Comparison of ENCODE assay signal across 2 cellular contexts in genomic region chr19:1007852-1008251, GRCh38.
TF ChIP-seq lines count a peak whose summit lies in the region.

No MANE protein-coding gene starts in this region.

TF ChIP-seq in HCT116, 20 proteins besides CTCF, POLR2A, EP300 and RAD21:
- TF ChIP-seq POLR2AphosphoS5 (IDR thresholded peaks at IDR 0.05; ENCODE audit: low read depth, low read length) = no peak
- TF ChIP-seq ELF1 (IDR thresholded peaks at IDR 0.05; ENCODE audit: borderline replicate concordance, low read depth) = no peak
- no peak for TF ChIP-seq ZFX (IDR thresholded peaks at IDR 0.05)
- TF ChIP-seq ATF3 (IDR thresholded peaks at IDR 0.05) = no peak
- no peak for TF ChIP-seq EGR1 (IDR thresholded peaks at IDR 0.05; ENCODE audit: low read depth)
- TF ChIP-seq EZH2phosphoT487 (IDR thresholded peaks at IDR 0.05; ENCODE audit: borderline replicate concordance) = no peak
- TF ChIP-seq MAX (IDR thresholded peaks at IDR 0.05) = no peak
- no peak for TF ChIP-seq ZBTB33 (IDR thresholded peaks at IDR 0.05; ENCODE audit: extremely low read depth, insufficient replicate concordance, low read length)
- TF ChIP-seq TCF7L2 (IDR thresholded peaks at IDR 0.05; ENCODE audit: borderline replicate concordance, extremely low read depth, insufficient read depth, insufficient read length) = no peak
- TF ChIP-seq SRF (IDR thresholded peaks at IDR 0.05; ENCODE audit: low read depth) = no peak
- TF ChIP-seq YY1 (IDR thresholded peaks at IDR 0.05; ENCODE audit: extremely low read depth, insufficient replicate concordance, low read depth, low read length) = no peak
- TF ChIP-seq EZH2 (IDR thresholded peaks at IDR 0.05) = no peak
- TF ChIP-seq JUND (IDR thresholded peaks at IDR 0.05) = no peak
- TF ChIP-seq SIN3A (IDR thresholded peaks at IDR 0.05; ENCODE audit: low read depth) = no peak
- TF ChIP-seq FOSL1 (IDR thresholded peaks at IDR 0.05; ENCODE audit: low read depth) = no peak
- no peak for TF ChIP-seq SP1 (IDR thresholded peaks at IDR 0.05; ENCODE audit: low read depth)
- TF ChIP-seq CBX3 (IDR thresholded peaks at IDR 0.05; ENCODE audit: low read depth) = no peak
- no peak for TF ChIP-seq CEBPB (IDR thresholded peaks at IDR 0.05; ENCODE audit: low read depth)
- no peak for TF ChIP-seq REST (IDR thresholded peaks at IDR 0.05; ENCODE audit: low read depth)

TF ChIP-seq in IMR-90, 13 proteins besides CTCF, POLR2A, EP300 and RAD21:
- no peak for TF ChIP-seq RCOR1 (IDR thresholded peaks at IDR 0.05; ENCODE audit: insufficient replicate concordance, low read length)
- TF ChIP-seq FOS (IDR thresholded peaks at IDR 0.05; ENCODE audit: low read depth, low read length) = no peak
- no peak for TF ChIP-seq RFX5 (IDR thresholded peaks at IDR 0.05; ENCODE audit: low read depth, low read length)
- TF ChIP-seq CEBPB (IDR thresholded peaks at IDR 0.05; ENCODE audit: low read depth, low read length) = no peak
- no peak for TF ChIP-seq MXI1 (IDR thresholded peaks at IDR 0.05; ENCODE audit: borderline replicate concordance, low read depth, low read length)
- TF ChIP-seq MAZ (IDR thresholded peaks at IDR 0.05; ENCODE audit: borderline replicate concordance, low read depth, low read length) = no peak
- TF ChIP-seq USF2 (IDR thresholded peaks at IDR 0.05; ENCODE audit: low read depth, low read length) = no peak
- no peak for TF ChIP-seq NFE2L2 (IDR thresholded peaks at IDR 0.05; ENCODE audit: low read depth, low read length)
- TF ChIP-seq BHLHE40 (IDR thresholded peaks at IDR 0.05; ENCODE audit: low read depth, low read length) = no peak
- TF ChIP-seq ELK1 (IDR thresholded peaks at IDR 0.05; ENCODE audit: borderline replicate concordance, low read depth, low read length) = no peak
